ENCODE assay signal across 8 cellular contexts in genomic region chr11:76671236-76671590, GRCh38. TPM values are rescaled to one million over a fixed set of nuclear protein-coding genes. Genes with fewer than 3 reads are reported as not detected.
A peak's percentile ranks its signal among the peaks of the same experiment; 100 is the strongest.
DNase-seq lines count a peak whose midpoint lies in the region; ATAC-seq and TF ChIP-seq lines count a peak whose summit lies in the region.

No MANE protein-coding gene starts in this region.

- ATAC-seq in HG03280 (IDR thresholded peaks at IDR 0.05; ENCODE audit: unreplicated experiment) = no peak

- H3K27ac ChIP-seq in DOHH2 (ENCODE audit: low read depth, low read length) (peak overlapping the region; percentile 88), SU-DHL-6 (ENCODE audit: low read depth, low read length) (peak overlapping the region; percentile 71)

- intact Hi-C loops in posterior cingulate gyrus (cut with DNase I) = no loop called here

- H3F3A ChIP-seq in DOHH2 (ENCODE audit: control insufficient read depth, insufficient read depth) = peaks cover 40% of the 10 kb centered on the region
- H3F3A ChIP-seq in SU-DHL-6 (ENCODE audit: insufficient read depth) = peaks cover 37% of the 10 kb centered on the region

- 0 out of 2 replicates have a peak, but pooled peaks cover 2% of the 10 kb centered on the region for H3K27me3 ChIP-seq in DOHH2 (ENCODE audit: control insufficient read depth, low read length)
- H3K27me3 ChIP-seq in SU-DHL-6 (ENCODE audit: low read length) = no peaks in the 10 kb centered on the region

- DNase-seq in fibroblast of villous mesenchyme (ENCODE audit: low read depth) (no peak), retinal pigment epithelial cell (ENCODE audit: low read depth) (no peak), posterior cingulate gyrus (no peak), EL (no peak)
- no peak for DNase-seq in stimulated activated CD8-positive, alpha-beta memory T cell treated with anti-CD3 and anti-CD28 coated beads, Interleukin-4, amount 100 ng/mL, for 48 hours

- no peak overlapping the region for H2AFZ ChIP-seq in SU-DHL-6 (ENCODE audit: low read depth, low read length, severe bottlenecking)

- TF ChIP-seq CTCF in DOHH2 (IDR thresholded peaks at IDR 0.05; ENCODE audit: low read depth, low read length, poor library complexity, severe bottlenecking) (no peak), SU-DHL-6 (IDR thresholded peaks at IDR 0.05; ENCODE audit: insufficient read depth, low read length, poor library complexity, severe bottlenecking) (no peak), fibroblast of villous mesenchyme (IDR thresholded peaks at IDR 0.05; ENCODE audit: insufficient read depth, low read depth, low read length) (no peak), retinal pigment epithelial cell (conservative IDR thresholded peaks at IDR 0.05; ENCODE audit: low read depth, low read length) (no peak)

- peaks cover 40% of the 10 kb centered on the region for H3K36me3 ChIP-seq in DOHH2 (ENCODE audit: control insufficient read depth, low read length)
- no peaks in the 10 kb centered on the region for H3K36me3 ChIP-seq in SU-DHL-6 (ENCODE audit: low read length)

- peaks cover 41% of the 10 kb centered on the region for H3K79me2 ChIP-seq in DOHH2 (ENCODE audit: control insufficient read depth, low read length)
- H3K79me2 ChIP-seq in SU-DHL-6 (ENCODE audit: insufficient read depth, low read length) = no peaks in the 10 kb centered on the region

- H3K9ac ChIP-seq in SU-DHL-6 (ENCODE audit: low read length) = peak overlapping the region; percentile 37; the same call in 1 of the 2 replicates

- H3K4me1 ChIP-seq in DOHH2 (ENCODE audit: control insufficient read depth, low read length) = peaks cover 98% of the 10 kb centered on the region

- H4K20me1 ChIP-seq in DOHH2 (ENCODE audit: control insufficient read depth, insufficient read depth, low read depth, low read length) (no peaks in the 10 kb centered on the region; the same call in 1 of the 2 replicates), SU-DHL-6 (ENCODE audit: low read depth, low read length) (no peaks in the 10 kb centered on the region)

- no peaks in the 10 kb centered on the region for H3K9me2 ChIP-seq in DOHH2 (replicated peaks; ENCODE audit: control insufficient read depth, low read length)
- H3K9me2 ChIP-seq in SU-DHL-6 (replicated peaks; ENCODE audit: insufficient read depth, low read length) = no peaks in the 10 kb centered on the region

- H3K4me2 ChIP-seq in DOHH2 (ENCODE audit: low read length) (peak overlapping the region; percentile 85), SU-DHL-6 (ENCODE audit: low read depth, low read length, poor library complexity, severe bottlenecking) (peak overlapping the region; percentile 46)

- H3K4me3 ChIP-seq in DOHH2 (ENCODE audit: low read length) (peak overlapping the region; percentile 74), SU-DHL-6 (ENCODE audit: insufficient read depth, low read length, poor library complexity, severe bottlenecking) (no peak overlapping the region), fibroblast of villous mesenchyme (ENCODE audit: low read depth, low read length) (peak overlapping the region; percentile 69), retinal pigment epithelial cell (ENCODE audit: low read length) (peak overlapping the region; percentile 37)

- no peaks in the 10 kb centered on the region for H3K9me3 ChIP-seq in DOHH2 (ENCODE audit: control insufficient read depth, insufficient read depth, low read length)
- no peaks in the 10 kb centered on the region for H3K9me3 ChIP-seq in SU-DHL-6 (ENCODE audit: insufficient read depth, low read length)

RNA-seq across cellular contexts. Expression of gene LRRC32, which starts 0.7 kb away (rescaled TPM):
- total RNA-seq in fibroblast of villous mesenchyme = 12.1 and 25.8 TPM in 2 replicates
